ENCODE assay signal across 24 cellular contexts in the genomic region with DNA sequence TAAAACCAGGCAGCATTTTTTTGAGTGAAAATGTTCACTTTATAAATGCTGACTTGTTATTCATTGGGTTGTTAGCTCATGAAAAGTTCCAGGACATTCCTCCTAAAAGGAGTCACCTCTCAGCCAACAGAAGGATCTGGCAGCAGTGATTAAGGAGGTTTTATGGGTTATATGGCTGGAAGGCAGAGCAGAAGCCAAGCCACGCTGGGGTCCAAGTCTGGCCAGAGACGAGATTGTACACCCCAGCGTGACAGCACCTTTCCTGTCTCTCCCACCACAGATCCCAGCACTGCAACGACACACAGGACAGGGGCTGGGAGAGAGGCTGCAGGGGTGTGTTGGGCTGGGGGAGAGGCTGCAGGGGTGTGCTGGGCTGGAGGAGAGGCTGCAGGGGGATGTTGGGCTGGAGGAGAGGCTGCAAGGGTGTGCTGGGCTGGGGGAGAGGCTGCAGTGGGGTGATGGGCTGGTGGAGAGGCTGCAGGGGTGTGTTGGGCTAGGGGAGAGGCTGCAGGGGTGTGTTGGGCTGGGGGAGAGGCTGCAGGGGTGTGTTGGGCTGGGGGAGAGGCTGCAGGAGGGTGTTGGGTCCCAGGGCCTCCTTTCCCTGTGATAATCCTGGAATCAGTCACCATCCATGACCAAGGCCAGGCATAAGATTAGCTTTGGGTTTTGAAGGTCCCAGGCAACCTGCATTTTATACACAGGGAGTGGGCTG. TPM values are rescaled to one million over a fixed set of nuclear protein-coding genes. Genes with fewer than 3 reads are reported as not detected.
A peak's percentile ranks its signal among the peaks of the same experiment; 100 is the strongest.
DNase-seq lines count a peak whose midpoint lies in the region; ATAC-seq and TF ChIP-seq lines count a peak whose summit lies in the region.
"Had no signal": no experiment of that assay in that cellular context is flagged by ENCODE, and none has a peak within 500 bp of the region (broad histone marks: within the 10 kb centered on the region; RNA-seq: fewer than 3 reads in every experiment).

No MANE protein-coding gene starts in this region.

- TF ChIP-seq POLR2A in stomach (IDR thresholded peaks at IDR 0.05): no peak

- TF ChIP-seq CTCF in fibroblast of lung (conservative IDR thresholded peaks at IDR 0.05 in 1 of 2, IDR thresholded peaks at IDR 0.05 in 1 of 2; ENCODE audit: low read depth in 1 of 2, low read length in 2 of 2): no peak
- no peak for TF ChIP-seq CTCF in stomach (IDR thresholded peaks at IDR 0.05)

- no peak overlapping the region for H3K27ac ChIP-seq in fibroblast of lung (ENCODE audit: insufficient read depth, low read length)
- no peak overlapping the region for H3K27ac ChIP-seq in stomach
- H3K27ac ChIP-seq: cardiac muscle cell, dorsolateral prefrontal cortex, heart right ventricle, parathyroid adenoma had no signal

- TF ChIP-seq EP300 in stomach (IDR thresholded peaks at IDR 0.05): no peak

- H3K27me3 ChIP-seq in MG63: no peaks in the 10 kb centered on the region
- H3K27me3 ChIP-seq in fibroblast of lung (ENCODE audit: control insufficient read depth, insufficient read depth, low read length): peaks cover 14% of the 10 kb centered on the region
- peaks cover 0 to 32% (median 0%) of the 10 kb centered on the region in 3 donors for H3K27me3 ChIP-seq in stomach

- no peak for ATAC-seq in GM21529 (IDR thresholded peaks at IDR 0.05; ENCODE audit: unreplicated experiment)
- ATAC-seq: activated CD4-positive, CD25-positive, alpha-beta regulatory T cell treated with anti-CD3 and anti-CD28 coated beads, Interleukin-2, amount 50 U/mL, for 24 hours; naive thymus-derived CD8-positive, alpha-beta T cell had no signal

- H3K79me2 ChIP-seq in fibroblast of lung (ENCODE audit: control insufficient read depth, insufficient read depth, low read length): no peaks in the 10 kb centered on the region
- H3K79me2 ChIP-seq: parathyroid adenoma had no signal

- H3K9me3 ChIP-seq in MG63 (no peaks in the 10 kb centered on the region; the same call in 1 of the 2 replicates), fibroblast of lung (ENCODE audit: control insufficient read depth, insufficient read depth, low read depth, low read length) (no peaks in the 10 kb centered on the region), stomach (no peaks in the 10 kb centered on the region)
- H3K9me3 ChIP-seq: heart right ventricle had no signal

- DNase-seq in AG20443 (ENCODE audit: low spot score) (peak; percentile 80), MG63 (peak; percentile 45), fibroblast of lung (ENCODE audit: low read depth in 2 of 2) (peak; percentile 41 to 74), posterior vena cava (ENCODE audit: low spot score) (peak; percentile 45), stomach (no peak), activated gamma-delta T cell treated with Interleukin-2 at 50 U/mL for 16 hours (no peak)
- no peak for DNase-seq in stimulated activated CD4-positive, alpha-beta T cell treated with anti-CD3 and anti-CD28 coated beads, Interleukin-15, amount 100 ng/mL, for 24 hours
- DNase-seq: activated naive CD8-positive, alpha-beta T cell treated with anti-CD3 and anti-CD28 coated beads, Interleukin-2, amount 10 ng/mL, durations not matched to agents 7 days and 5 days; activated T-cell treated with anti-CD3 and anti-CD28 coated beads, Interleukin-2, amount 50 U/mL, for 48 hours; DMS79; dorsolateral prefrontal cortex; heart right ventricle; Kasumi-1; naive thymus-derived CD8-positive, alpha-beta T cell; NCI-H1105; NCI-H2081; NCI-H446; stimulated activated CD4-positive, alpha-beta T cell treated with anti-CD3 and anti-CD28 coated beads, Interleukin-4, amount 100 ng/mL, for 24 hours; T-helper 9 cell had no signal

- no peak overlapping the region for H3K9ac ChIP-seq in fibroblast of lung (ENCODE audit: insufficient read depth, low read length)
- H3K9ac ChIP-seq: parathyroid adenoma had no signal

- 52 to 84% (median 73%) methylated on average over 4 of the region's 4 CpGs for WGBS in stomach, 5 donors

- intact Hi-C loops in posterior vena cava (cut with DNase I) (no loop called here), stomach (cut with DNase I; ENCODE audit: low total_unique reads) (no loop called here)

- H4K20me1 ChIP-seq in fibroblast of lung (ENCODE audit: control insufficient read depth, extremely low read depth, insufficient read depth, low read length): no peaks in the 10 kb centered on the region

- H2AFZ ChIP-seq in fibroblast of lung (ENCODE audit: low read length): no peak overlapping the region
- H2AFZ ChIP-seq: parathyroid adenoma had no signal

- peak overlapping the region; percentile 35 for H3K4me2 ChIP-seq in fibroblast of lung (ENCODE audit: extremely low read depth, insufficient read depth, low read length)

- H3K36me3 ChIP-seq in MG63 (no peaks in the 10 kb centered on the region), fibroblast of lung (ENCODE audit: control insufficient read depth, insufficient read depth, low read length) (no peaks in the 10 kb centered on the region), stomach (no peaks in the 10 kb centered on the region)
- H3K36me3 ChIP-seq: cardiac muscle cell, heart right ventricle had no signal

- peaks cover 3% of the 10 kb centered on the region for H3K4me1 ChIP-seq in fibroblast of lung (ENCODE audit: control insufficient read depth, extremely low read depth, insufficient read depth, low read length)
- peaks cover 0 to 17% (median 2%) of the 10 kb centered on the region in 4 donors for H3K4me1 ChIP-seq in stomach
- H3K4me1 ChIP-seq: parathyroid adenoma had no signal

- no peak overlapping the region for H3K4me3 ChIP-seq in MG63
- no peak overlapping the region for H3K4me3 ChIP-seq in fibroblast of lung (replicated peaks in 1 of 4; ENCODE audit: control extremely low read depth in 1 of 4, insufficient read depth in 1 of 4, low read depth in 3 of 4, low read length in 4 of 4)
- H3K4me3 ChIP-seq in stomach: no peak overlapping the region
- H3K4me3 ChIP-seq: cardiac muscle cell, dorsolateral prefrontal cortex, heart right ventricle had no signal

RNA-seq across cellular contexts. Expression of a gene that starts 50.8 kb away (rescaled TPM):
- 0.47 and 1.3 TPM in 2 replicates for total RNA-seq in MG63 (2014; rRNA removed; shearing (Covaris generic); ENCODE audit: low replicate concordance)
- total RNA-seq in fibroblast of lung (3.3 TPM in 2 replicates), posterior vena cava (10 to 100 TPM; 13.0 to 21.1 TPM), stomach (1 to 10 TPM in 2 of 5 donors, under 1 TPM in 2, not detected in 1; 0.45 to 2.8 (median 1.6) TPM)
- polyA plus RNA-seq in fibroblast of lung (2.8 and 3.8 TPM in 2 replicates), stomach (under 1 TPM; 0.60 to 0.68 (median 0.61) TPM)
- polyA plus RNA-seq in fibroblast of lung (2012): 6.3 and 7.8 TPM in 2 replicates
- polyA minus RNA-seq in fibroblast of lung (ENCODE audit: low replicate concordance): 12.4 and 15.0 TPM in 2 replicates
- total RNA-seq: lung microvascular endothelial cell; naive thymus-derived CD8-positive, alpha-beta T cell had no signal
- polyA plus RNA-seq: naive thymus-derived CD8-positive, alpha-beta T cell had no signal

Comparison
In these comparisons a context has a peak if more than half of its experiments do, and no peak if none do; other contexts are left out.
1. DNase-seq: peak in AG20443 (single experiment), MG63 (single experiment), fibroblast of lung (2 of 2) and posterior vena cava (single experiment); none in stimulated activated CD4-positive, alpha-beta T cell treated with anti-CD3 and anti-CD28 coated beads, Interleukin-15, amount 100 ng/mL, for 24 hours (single experiment), stomach (single experiment) and activated gamma-delta T cell treated with Interleukin-2 at 50 U/mL for 16 hours (single experiment).